8 cellular contexts compared by ENCODE assay signal in genomic region chr6:134437376-134437775, GRCh38.
DNase-seq lines count a peak whose midpoint lies in the region; ATAC-seq and TF ChIP-seq lines count a peak whose summit lies in the region.

No MANE protein-coding gene starts in this region.

- peak; percentile 49 for ATAC-seq in effector memory CD8-positive, alpha-beta T cell (replicated peaks)

- H3K36me3 Mint-ChIP-seq in T-helper 1 cell treated with Interleukin-12 subunit alpha and Interleukin-12 subunit beta and Interleukin-4 antibody, amounts not matched to agents 30 μg/mL and 1 μg/mL, for 36 hours (ENCODE audit: low read depth) = no peaks in the 10 kb centered on the region
- no peaks in the 10 kb centered on the region for H3K36me3 Mint-ChIP-seq in effector memory CD8-positive, alpha-beta T cell (ENCODE audit: insufficient read depth)

- peak overlapping the region; percentile 92 for H3K27ac Mint-ChIP-seq in T-helper 1 cell treated with Interleukin-12 subunit alpha and Interleukin-12 subunit beta and Interleukin-4 antibody, amounts not matched to agents 30 μg/mL and 1 μg/mL, for 36 hours
- peak overlapping the region; percentile 76 to 91 for H3K27ac Mint-ChIP-seq in effector memory CD8-positive, alpha-beta T cell

- H3K9me3 ChIP-seq in BLaER1 = no peaks in the 10 kb centered on the region
- no peaks in the 10 kb centered on the region for H3K9me3 ChIP-seq in HEK293 (ENCODE audit: control insufficient read depth, insufficient read depth, low read depth, low read length)

- H3K4me1 ChIP-seq in BLaER1 = peaks cover 20% of the 10 kb centered on the region
- peaks cover 3% of the 10 kb centered on the region; the same call in 1 of the 2 replicates for H3K4me1 ChIP-seq in HEK293 (ENCODE audit: control insufficient read depth, insufficient read depth, low read length)

- H3K9ac ChIP-seq in BLaER1 = no peak overlapping the region

- H4K20me1 ChIP-seq in BLaER1 = no peaks in the 10 kb centered on the region

- POLR2A ChIA-PET in HEK293 (lab: Yijun Ruan, JAX) = interaction anchor here (0.5 kb wide), 1 partner anchor 85 kb away, joined by 6 read pairs; no protein-coding TSS in a partner anchor

- peak overlapping the region; percentile 62 for H3K4me3 Mint-ChIP-seq in T-helper 1 cell treated with Interleukin-12 subunit alpha and Interleukin-12 subunit beta and Interleukin-4 antibody, amounts not matched to agents 30 μg/mL and 1 μg/mL, for 36 hours
- H3K4me3 Mint-ChIP-seq in effector memory CD8-positive, alpha-beta T cell = peak overlapping the region; percentile 81 to 85

- H3K27ac ChIP-seq in BLaER1 = no peak overlapping the region
- no peak overlapping the region for H3K27ac ChIP-seq in HEK293 (ENCODE audit: extremely low read depth, low read depth, low read length)

- H3K4me2 ChIP-seq in BLaER1 = peak overlapping the region; percentile 29

- H3K27me3 ChIP-seq in BLaER1 = no peaks in the 10 kb centered on the region

- no peaks in the 10 kb centered on the region for H3K27me3 Mint-ChIP-seq in T-helper 1 cell treated with Interleukin-12 subunit alpha and Interleukin-12 subunit beta and Interleukin-4 antibody, amounts not matched to agents 30 μg/mL and 1 μg/mL, for 36 hours (ENCODE audit: low read depth)
- no peaks in the 10 kb centered on the region for H3K27me3 Mint-ChIP-seq in effector memory CD8-positive, alpha-beta T cell

- peaks cover 41% of the 10 kb centered on the region for H3K4me1 Mint-ChIP-seq in T-helper 1 cell treated with Interleukin-12 subunit alpha and Interleukin-12 subunit beta and Interleukin-4 antibody, amounts not matched to agents 30 μg/mL and 1 μg/mL, for 36 hours (ENCODE audit: low read depth)
- H3K4me1 Mint-ChIP-seq in effector memory CD8-positive, alpha-beta T cell (ENCODE audit: low read depth in 2 of 2) = peaks cover 14 to 23% of the 10 kb centered on the region in 2 donors

- H3K9me3 Mint-ChIP-seq in T-helper 1 cell treated with Interleukin-12 subunit alpha and Interleukin-12 subunit beta and Interleukin-4 antibody, amounts not matched to agents 30 μg/mL and 1 μg/mL, for 36 hours = no peaks in the 10 kb centered on the region
- H3K9me3 Mint-ChIP-seq in effector memory CD8-positive, alpha-beta T cell = no peaks in the 10 kb centered on the region

- H3K4me3 ChIP-seq in BLaER1 (no peak overlapping the region), HEK293 (ENCODE audit: low read depth, low read length) (no peak overlapping the region)

- no peak for DNase-seq in effector memory CD8-positive, alpha-beta T cell
- DNase-seq in stimulated activated CD4-positive, alpha-beta T cell treated with anti-CD3 and anti-CD28 coated beads, Interleukin-4, amount 100 ng/mL, for 48 hours (ENCODE audit: low read depth in 2 of 2) = peak; percentile 2 to 17
- DNase-seq in GF-D8 (lab: John Stamatoyannopoulos, UW) = no peak
- no peak for DNase-seq in GM03348 (ENCODE audit: low spot score)
- no peak for DNase-seq in NCI-H748 treated with DMSO at 0.1 percent for 48 hours (lab: John Stamatoyannopoulos, UW)

- no peak for TF ChIP-seq CTCF in HEK293 (tag by site-specific recombination; IDR thresholded peaks at IDR 0.05)

- H3K36me3 ChIP-seq in BLaER1 (no peaks in the 10 kb centered on the region), HEK293 (ENCODE audit: control insufficient read depth in 2 of 2, insufficient read depth in 1 of 2, low read length in 2 of 2) (no peaks in the 10 kb centered on the region)

- CTCF ChIA-PET in HEK293 (lab: Yijun Ruan, JAX) = interaction anchor here (0.6 to 1.2 kb wide), 9 partner anchors 15 to 1754 kb away, joined by 3 to 6 read pairs (median 3); no protein-coding TSS in a partner anchor

TF ChIP-seq in HEK293, 187 proteins besides CTCF, POLR2A, EP300 and RAD21:
- TF ChIP-seq GLI4 (tag by site-specific recombination; IDR thresholded peaks at IDR 0.05) = no peak
- no peak for TF ChIP-seq ELK4 (IDR thresholded peaks at IDR 0.05; ENCODE audit: borderline replicate concordance, low read depth, low read length)
- TF ChIP-seq KLF9 (tag by site-specific recombination; IDR thresholded peaks at IDR 0.05; ENCODE audit: low read depth) = no peak
- peak; percentile 60 for TF ChIP-seq ZFHX2 (tag by site-specific recombination; conservative IDR thresholded peaks at IDR 0.05)
- TF ChIP-seq EGR2 (tag by site-specific recombination; IDR thresholded peaks at IDR 0.05; ENCODE audit: low read depth) = peak; percentile 59
- TF ChIP-seq ZNF518A (tag by site-specific recombination; conservative IDR thresholded peaks at IDR 0.05; ENCODE audit: low read depth) = no peak
- TF ChIP-seq REST (tag by site-specific recombination; IDR thresholded peaks at IDR 0.05) = peak; percentile 48

Comparison
In these comparisons a context has a peak if more than half of its experiments do, and no peak if none do; other contexts are left out.
1. DNase-seq: peak in stimulated activated CD4-positive, alpha-beta T cell treated with anti-CD3 and anti-CD28 coated beads, Interleukin-4, amount 100 ng/mL, for 48 hours (2 of 2); none in effector memory CD8-positive, alpha-beta T cell (0 of 3), GF-D8 (single experiment), GM03348 (single experiment) and NCI-H748 treated with DMSO at 0.1 percent for 48 hours (single experiment).